12 cellular contexts compared by ENCODE assay signal in genomic region chr15:43948691-43949325, GRCh38.
DNase-seq lines count a peak whose midpoint lies in the region; ATAC-seq lines count a peak whose summit lies in the region.
"Had no signal": no experiment of that assay in that cellular context is flagged by ENCODE, and none has a peak within 500 bp of the region (broad histone marks: within the 10 kb centered on the region; RNA-seq: fewer than 3 reads in every experiment).

No MANE protein-coding gene starts in this region.

- H3K9ac ChIP-seq in mesenchymal stem cell (ENCODE audit: low read length), result no peak overlapping the region
- H3K9ac ChIP-seq: SK-N-SH had no signal

- H2BK15ac ChIP-seq in mesenchymal stem cell (ENCODE audit: low read depth, poor library complexity, severe bottlenecking), result no peak overlapping the region

- H2BK120ac ChIP-seq in mesenchymal stem cell (ENCODE audit: low read depth, low read length), result no peak overlapping the region

- H2AK5ac ChIP-seq in mesenchymal stem cell (ENCODE audit: low read length, severe bottlenecking), result no peak overlapping the region

- H3K9me3 ChIP-seq in mesenchymal stem cell (ENCODE audit: control insufficient read depth, low read length), result no peaks in the 10 kb centered on the region
- H3K9me3 ChIP-seq: SK-N-SH, stomach had no signal

- no peaks in the 10 kb centered on the region for H3K36me3 ChIP-seq in mesenchymal stem cell (ENCODE audit: control insufficient read depth in 1 of 2, insufficient read depth in 2 of 2, low read depth in 1 of 2, low read length in 2 of 2)
- H3K36me3 ChIP-seq: stomach had no signal

- no peak overlapping the region for H3K4me2 ChIP-seq in mesenchymal stem cell (ENCODE audit: low read length, poor library complexity, severe bottlenecking)
- H3K4me2 ChIP-seq: SK-N-SH had no signal

- WGBS in mesenchymal stem cell, result 100% methylated on average over 1 of the region's 1 CpG

- H3K27me3 ChIP-seq in mesenchymal stem cell (ENCODE audit: control insufficient read depth in 1 of 2, insufficient read depth in 1 of 2, low read length in 2 of 2), result no peaks in the 10 kb centered on the region

- no peak overlapping the region for H2BK5ac ChIP-seq in mesenchymal stem cell (ENCODE audit: low read depth, low read length, poor library complexity, severe bottlenecking)

- no peak overlapping the region for H3K14ac ChIP-seq in mesenchymal stem cell (ENCODE audit: low read length in 2 of 2)

- H2AFZ ChIP-seq in mesenchymal stem cell (ENCODE audit: low read depth, low read length), result no peak overlapping the region

- no peak overlapping the region for H3K4me3 ChIP-seq in mesenchymal stem cell (ENCODE audit: insufficient read depth in 1 of 2, low read depth in 1 of 2, low read length in 2 of 2)
- H3K4me3 ChIP-seq: stomach had no signal

- H4K8ac ChIP-seq in mesenchymal stem cell (ENCODE audit: low read length), result no peak overlapping the region

- H3K27ac ChIP-seq in mesenchymal stem cell (ENCODE audit: low read length, poor library complexity, severe bottlenecking), result no peak overlapping the region
- H3K27ac ChIP-seq: stomach had no signal

- H3K23ac ChIP-seq in mesenchymal stem cell (ENCODE audit: low read length in 2 of 2), result no peak overlapping the region

- no peak overlapping the region for H2BK12ac ChIP-seq in mesenchymal stem cell (ENCODE audit: low read length in 2 of 2)

- DNase-seq in RPMI7951 (ENCODE audit: low read depth), result peak; percentile 46
- DNase-seq in effector CD8-positive, alpha-beta T cell (lab: John Stamatoyannopoulos, UW), result no peak
- no peak for DNase-seq in NCI-H524 (lab: John Stamatoyannopoulos, UW)
- DNase-seq in mesenchymal stem cell, result no peak
- DNase-seq in cortex of kidney (lab: John Stamatoyannopoulos, UW), result no peak
- DNase-seq: activated naive CD4-positive, alpha-beta T cell treated with anti-CD3 and anti-CD28 coated beads, Interleukin-2, amount 50 U/mL, for 16 hours; NCI-H1694 treated with DMSO at 0.1 percent for 48 hours; SK-N-SH; stomach had no signal

- no peak overlapping the region for H4K91ac ChIP-seq in mesenchymal stem cell (ENCODE audit: low read length)

- ATAC-seq in GM18498 (IDR thresholded peaks at IDR 0.05; ENCODE audit: unreplicated experiment) (peak; percentile 87), GM19397 (IDR thresholded peaks at IDR 0.05; ENCODE audit: unreplicated experiment) (peak; percentile 72), HG02981 (IDR thresholded peaks at IDR 0.05; ENCODE audit: unreplicated experiment) (peak; percentile 91)

- H3K4ac ChIP-seq in mesenchymal stem cell (ENCODE audit: low read depth in 1 of 2, low read length in 2 of 2), result no peak overlapping the region

- H3K79me1 ChIP-seq in mesenchymal stem cell (replicated peaks; ENCODE audit: low read length, poor library complexity, severe bottlenecking), result peaks cover 20% of the 10 kb centered on the region

- no peak overlapping the region for H3K18ac ChIP-seq in mesenchymal stem cell (ENCODE audit: low read depth in 1 of 2, low read length in 2 of 2)

- peaks cover 3% of the 10 kb centered on the region for H3K4me1 ChIP-seq in mesenchymal stem cell (ENCODE audit: control insufficient read depth, insufficient read depth, low read depth, low read length)
- H3K4me1 ChIP-seq: stomach had no signal
